12 cellular contexts compared by ENCODE assay signal in the genomic region with DNA sequence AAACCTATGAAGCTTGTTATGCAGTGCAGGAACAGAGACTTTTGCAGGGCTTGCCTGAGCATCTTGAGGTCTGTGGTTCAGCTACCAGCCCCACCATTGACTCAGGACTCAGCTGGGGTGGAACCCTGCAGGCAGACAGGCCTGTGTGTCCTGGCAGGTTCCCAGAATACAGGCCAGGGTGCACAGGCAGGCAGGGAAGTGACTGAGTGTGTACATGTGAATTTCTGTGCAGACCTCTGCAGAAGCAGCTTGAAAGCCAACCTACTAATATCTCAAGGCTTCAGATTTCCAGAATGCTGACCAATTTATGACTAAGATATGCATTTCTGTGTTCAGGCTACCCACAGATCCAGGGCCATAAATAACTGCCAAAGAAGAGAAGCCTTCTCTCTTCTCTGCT.
DNase-seq lines count a peak whose midpoint lies in the region; ATAC-seq, FAIRE-seq and TF ChIP-seq lines count a peak whose summit lies in the region.
"Had no signal": no experiment of that assay in that cellular context is flagged by ENCODE, and none has a peak within 500 bp of the region (broad histone marks: within the 10 kb centered on the region; RNA-seq: fewer than 3 reads in every experiment).

No MANE protein-coding gene starts in this region.

- H3K4me1 ChIP-seq in CD4-positive, CD25-positive, alpha-beta regulatory T cell (ENCODE audit: control insufficient read depth, insufficient read depth, low read length, poor library complexity, severe bottlenecking) = peaks cover 18% of the 10 kb centered on the region
- peaks cover 7 to 9% of the 10 kb centered on the region in 2 donors for H3K4me1 ChIP-seq in adrenal gland (replicated peaks in 1 of 2)
- H3K4me1 ChIP-seq in left lung = peaks cover 0 to 4% of the 10 kb centered on the region in 2 donors

- peak overlapping the region in 2 of 3 donors; percentile 8 to 42 for H3K27ac Mint-ChIP-seq in CD4-positive, CD25-positive, alpha-beta regulatory T cell
- H3K27ac Mint-ChIP-seq: T-helper 1 cell treated with Interleukin-12 subunit alpha and Interleukin-12 subunit beta and Interleukin-4 antibody, amounts not matched to agents 30 μg/mL and 1 μg/mL, for 36 hours had no signal

- no peaks in the 10 kb centered on the region for H3K27me3 ChIP-seq in CD4-positive, CD25-positive, alpha-beta regulatory T cell (ENCODE audit: control insufficient read depth, insufficient read depth, low read length)
- H3K27me3 ChIP-seq in adrenal gland (no peaks in the 10 kb centered on the region), left lung (no peaks in the 10 kb centered on the region)

- H3K9me3 ChIP-seq in CD4-positive, CD25-positive, alpha-beta regulatory T cell (ENCODE audit: control insufficient read depth in 2 of 2, low read length in 2 of 2) = no peaks in the 10 kb centered on the region
- H3K9me3 ChIP-seq in adrenal gland (replicated peaks in 1 of 3) (no peaks in the 10 kb centered on the region), left lung (no peaks in the 10 kb centered on the region)

- TF ChIP-seq CTCF in adrenal gland (IDR thresholded peaks at IDR 0.05) (no peak), left lung (IDR thresholded peaks at IDR 0.05) (no peak)

- H3K27ac ChIP-seq in CD4-positive, CD25-positive, alpha-beta regulatory T cell (ENCODE audit: insufficient read depth, low read length, poor library complexity, severe bottlenecking) = no peak overlapping the region
- H3K27ac ChIP-seq in adrenal gland (peak overlapping the region in 2 of 5 donors; percentile 50 to 53), left lung (no peak overlapping the region)

- DNase-seq in CD4-positive, CD25-positive, alpha-beta regulatory T cell = no peak
- DNase-seq in HTR-8/SVneo (ENCODE audit: insufficient read length, low spot score) = peak; percentile 23
- peak in 5 of 7 donors; percentile 15 to 45 (median 31) for DNase-seq in adrenal gland
- DNase-seq in left lung = no peak
- DNase-seq in T-helper 1 cell = no peak
- no peak for DNase-seq in NCI-H1092 treated with DMSO at 0.1 percent for 48 hours (lab: John Stamatoyannopoulos, UW)
- DNase-seq: activated effector memory CD4-positive, alpha-beta T cell treated with Interleukin-2 at 50 U/mL for 16 hours; naive thymus-derived CD4-positive, alpha-beta T cell; NCI-H2171 treated with DMSO at 0.1 percent for 48 hours had no signal

- no peaks in the 10 kb centered on the region for H3K36me3 ChIP-seq in CD4-positive, CD25-positive, alpha-beta regulatory T cell (ENCODE audit: control insufficient read depth, insufficient read depth, low read length)
- no peaks in the 10 kb centered on the region for H3K36me3 ChIP-seq in adrenal gland (replicated peaks in 1 of 2)
- H3K36me3 ChIP-seq in left lung = no peaks in the 10 kb centered on the region

- peaks cover 5 to 23% (median 13%) of the 10 kb centered on the region in 4 donors for H3K4me1 Mint-ChIP-seq in CD4-positive, CD25-positive, alpha-beta regulatory T cell

- intact Hi-C loops in adrenal gland (cut with DNase I) = no loop called here
- intact Hi-C loops in left lung (cut with DNase I) = no loop called here

- H3K36me3 Mint-ChIP-seq in CD4-positive, CD25-positive, alpha-beta regulatory T cell = no peaks in the 10 kb centered on the region
- H3K36me3 Mint-ChIP-seq: naive thymus-derived CD4-positive, alpha-beta T cell had no signal

- H3K27me3 Mint-ChIP-seq in CD4-positive, CD25-positive, alpha-beta regulatory T cell = peaks cover 5% of the 10 kb centered on the region

- no peak for FAIRE-seq in HTR-8/SVneo (lab: Jason Lieb, UNC)

- no peak overlapping the region for H3K4me3 Mint-ChIP-seq in CD4-positive, CD25-positive, alpha-beta regulatory T cell
- H3K4me3 Mint-ChIP-seq: naive thymus-derived CD4-positive, alpha-beta T cell; T-helper 1 cell treated with Interleukin-12 subunit alpha and Interleukin-12 subunit beta and Interleukin-4 antibody, amounts not matched to agents 30 μg/mL and 1 μg/mL, for 36 hours had no signal

- H3K9me3 Mint-ChIP-seq in CD4-positive, CD25-positive, alpha-beta regulatory T cell = no peaks in the 10 kb centered on the region
- H3K9me3 Mint-ChIP-seq: naive thymus-derived CD4-positive, alpha-beta T cell; T-helper 1 cell treated with Interleukin-12 subunit alpha and Interleukin-12 subunit beta and Interleukin-4 antibody, amounts not matched to agents 30 μg/mL and 1 μg/mL, for 36 hours had no signal

- ATAC-seq in CD4-positive, CD25-positive, alpha-beta regulatory T cell (ENCODE audit: low read depth in 2 of 2) = no peak
- peak; percentile 42 for ATAC-seq in left lung
- no peak for ATAC-seq in HG02759 (IDR thresholded peaks at IDR 0.05; ENCODE audit: unreplicated experiment)
- ATAC-seq in HG02678 (IDR thresholded peaks at IDR 0.05; ENCODE audit: unreplicated experiment) = no peak
- ATAC-seq: naive thymus-derived CD4-positive, alpha-beta T cell had no signal

- no peak for TF ChIP-seq POLR2A in adrenal gland (IDR thresholded peaks at IDR 0.05)

- H3K4me3 ChIP-seq in CD4-positive, CD25-positive, alpha-beta regulatory T cell (ENCODE audit: low read depth, low read length) = no peak overlapping the region
- H3K4me3 ChIP-seq in adrenal gland (no peak overlapping the region), left lung (no peak overlapping the region)

Comparison
In these comparisons a context has a peak if more than half of its experiments do, and no peak if none do; other contexts are left out.
1. DNase-seq: peak in HTR-8/SVneo (single experiment) and adrenal gland (5 of 7); none in CD4-positive, CD25-positive, alpha-beta regulatory T cell (0 of 3), left lung (0 of 2), T-helper 1 cell (0 of 5) and NCI-H1092 treated with DMSO at 0.1 percent for 48 hours (single experiment).